In genomic region chr12:47779301-47779942, GRCh38 we compare ENCODE assay signal across 8 cellular contexts. TPM values are rescaled to one million over a fixed set of nuclear protein-coding genes. Genes with fewer than 3 reads are reported as not detected.
A peak's percentile ranks its signal among the peaks of the same experiment; 100 is the strongest.
DNase-seq lines count a peak whose midpoint lies in the region; ATAC-seq and TF ChIP-seq lines count a peak whose summit lies in the region.

No MANE protein-coding gene starts in this region.

- TF ChIP-seq CTCF in 22Rv1 (IDR thresholded peaks at IDR 0.05) = peak; percentile 99
- peak; percentile 94 for TF ChIP-seq CTCF in GM13977 (IDR thresholded peaks at IDR 0.05; ENCODE audit: extremely low read depth, insufficient read depth, missing control alignments)
- peak; percentile 94 to 97 for TF ChIP-seq CTCF in brain (conservative IDR thresholded peaks at IDR 0.05)

- peak overlapping the region; percentile 64 to 87 (median 83) for H3K27ac Mint-ChIP-seq in brain

- H3K27me3 Mint-ChIP-seq in brain = no peaks in the 10 kb centered on the region

- no peaks in the 10 kb centered on the region for H3K9me3 ChIP-seq in iPS-18c (ENCODE audit: control insufficient read depth, insufficient read depth, low read length)

- H3K4me3 ChIP-seq in iPS-18c (ENCODE audit: insufficient read depth, low read depth, low read length) = 0 out of 2 replicates have a peak overlapping the region, but pooled peaks have one; percentile 17

- H3K27ac ChIP-seq in 22Rv1 = no peak overlapping the region

- H3K4me1 Mint-ChIP-seq in brain = peaks cover 43% of the 10 kb centered on the region

- in situ Hi-C loops in GM13977 (cut with MboI; ENCODE audit: low pct_unique_long_range_greater_than_20kb, low sequenced_read_pairs, unreplicated experiment) = loop anchor here (10.0 kb wide), 1 partner anchor 65 kb away; no protein-coding TSS in a partner anchor

- H3K4me3 Mint-ChIP-seq in brain = peak overlapping the region; percentile 2 to 68 (median 7)

- DNase-seq in GM13977 (ENCODE audit: low spot score) (peak; percentile 91), NCI-H2029 treated with DMSO at 0.1 percent for 48 hours (lab: John Stamatoyannopoulos, UW) (peak; percentile 21), UCSD-AML1 (lab: John Stamatoyannopoulos, UW; ENCODE audit: unreplicated experiment) (peak; percentile 89)
- DNase-seq in stimulated activated CD4-positive, alpha-beta T cell treated with anti-CD3 and anti-CD28 coated beads, Interleukin-15, amount 100 ng/mL, for 1 hour (ENCODE audit: low read depth in 1 of 2, low spot score in 1 of 2) = peak; percentile 86 to 93

- no peaks in the 10 kb centered on the region for H3K9me3 Mint-ChIP-seq in brain

- ATAC-seq in HG02885 (IDR thresholded peaks at IDR 0.05; ENCODE audit: poor library complexity, unreplicated experiment) = peak; percentile 85

- no peaks in the 10 kb centered on the region for H3K36me3 Mint-ChIP-seq in brain

RNA-seq across cellular contexts. Expression of gene SLC48A1, which starts 6.4 kb away (rescaled TPM):
- polyA plus RNA-seq in brain (ENCODE audit: insufficient read depth, low read depth, low replicate concordance) = 77.4 TPM

RNA-seq across cellular contexts. Expression of gene RAPGEF3, which starts 20.7 kb away (rescaled TPM):
- polyA plus RNA-seq in brain (ENCODE audit: insufficient read depth, low read depth, low replicate concordance) = 10.3 TPM

RNA-seq across cellular contexts. Expression of gene HDAC7, which starts 40.3 kb away (rescaled TPM):
- 8.2 TPM for polyA plus RNA-seq in brain (ENCODE audit: insufficient read depth, low read depth, low replicate concordance)

RNA-seq across cellular contexts. Expression of gene ENDOU, which starts 54.1 kb away (rescaled TPM):
- 0.80 TPM for polyA plus RNA-seq in brain (ENCODE audit: insufficient read depth, low read depth, low replicate concordance)

Comparison
In these comparisons a context has a peak if more than half of its experiments do, and no peak if none do; other contexts are left out.
1. DNase-seq: peak in every context shown above with its lines; median percentile 91 in GM13977; 90 in stimulated activated CD4-positive, alpha-beta T cell treated with anti-CD3 and anti-CD28 coated beads, Interleukin-15, amount 100 ng/mL, for 1 hour; 89 in UCSD-AML1; 21 in NCI-H2029 treated with DMSO at 0.1 percent for 48 hours.